ENCODE assay signal across 8 cellular contexts in the genomic region with DNA sequence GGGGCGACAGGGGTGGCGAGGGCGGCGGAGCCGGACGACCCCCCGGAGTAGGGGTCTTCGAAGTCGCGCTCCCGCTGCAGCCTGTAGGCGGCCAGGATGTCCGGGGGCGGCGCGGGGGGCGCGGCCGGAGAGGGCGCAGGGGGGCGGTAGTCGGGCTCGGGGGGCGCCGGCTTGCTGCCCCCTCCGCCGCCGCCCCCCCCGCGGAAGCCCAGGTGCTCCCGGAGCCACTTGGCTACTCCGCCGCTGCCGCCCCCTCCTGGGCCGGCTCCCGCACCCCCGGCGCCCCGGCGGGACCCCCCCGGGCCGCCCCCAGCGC. TPM values are rescaled to one million over a fixed set of nuclear protein-coding genes. Genes with fewer than 3 reads are reported as not detected.
DNase-seq lines count a peak whose midpoint lies in the region; ATAC-seq, FAIRE-seq and TF ChIP-seq lines count a peak whose summit lies in the region.
"Had no signal": no experiment of that assay in that cellular context is flagged by ENCODE, and none has a peak within 500 bp of the region (broad histone marks: within the 10 kb centered on the region; RNA-seq: fewer than 3 reads in every experiment).

No MANE protein-coding gene starts in this region.

- H3K36me3 Mint-ChIP-seq in T-helper 2 cell treated with Interferon-gamma antibody and Interleukin-4, amounts not matched to agents 5 μg/mL and 100 μg/mL, for 36 hours (ENCODE audit: low read depth), result no peaks in the 10 kb centered on the region
- H3K36me3 Mint-ChIP-seq: activated CD4-positive, alpha-beta memory T cell treated with anti-CD3 and anti-CD28 coated beads for 36 hours had no signal

- ATAC-seq in HG02852 (IDR thresholded peaks at IDR 0.05; ENCODE audit: unreplicated experiment) (peak; percentile 8), K562 (no peak)

- no TSS peak for BruUV-seq in K562 (replicated peaks; lab: Mats Ljungman, UMichigan)

- peaks cover 13% of the 10 kb centered on the region for H3K27me3 Mint-ChIP-seq in T-helper 2 cell treated with Interferon-gamma antibody and Interleukin-4, amounts not matched to agents 5 μg/mL and 100 μg/mL, for 36 hours (ENCODE audit: low read depth)
- H3K27me3 Mint-ChIP-seq: activated CD4-positive, alpha-beta memory T cell treated with anti-CD3 and anti-CD28 coated beads for 36 hours had no signal

- H3K4me1 Mint-ChIP-seq in T-helper 2 cell treated with Interferon-gamma antibody and Interleukin-4, amounts not matched to agents 5 μg/mL and 100 μg/mL, for 36 hours (ENCODE audit: low read depth), result peaks cover 7% of the 10 kb centered on the region

- H3K36me3 ChIP-seq in K562 (ENCODE audit: control insufficient read depth, insufficient read depth, low read length) (no peaks in the 10 kb centered on the region), thymus (ENCODE audit: control insufficient read depth, insufficient read depth) (no peaks in the 10 kb centered on the region)

- no peak for TF ChIP-seq RAD21 in K562 (CRISPR knock-in tag; conservative IDR thresholded peaks at IDR 0.05 in 1 of 2, IDR thresholded peaks at IDR 0.05 in 1 of 2)

- no CpG with 5 or more reads among the region's 43 CpGs for WGBS in K562 (ENCODE audit: insufficient coverage, low coverage, missing lambda C conversion rate)
- no CpG with 5 or more reads among the region's 43 CpGs for WGBS in lower leg skin, 2 donors
- WGBS in thymus, result under 1% methylated on average over 39 of the region's 43 CpGs

- H3K4me1 ChIP-seq in K562 (replicated peaks in 1 of 2; ENCODE audit: control insufficient read depth in 2 of 2, insufficient read depth in 2 of 2, low read length in 2 of 2), result peaks cover 9 to 16% of the 10 kb centered on the region in 2 experiments; a peak in 3 of 5 replicates
- H3K4me1 ChIP-seq in thymus (ENCODE audit: control insufficient read depth, insufficient read depth, low read length), result peaks cover 2% of the 10 kb centered on the region

- no peaks in the 10 kb centered on the region for H3K79me2 ChIP-seq in K562 (ENCODE audit: control insufficient read depth, insufficient read depth, low read length)

- no peak for TF ChIP-seq EP300 in K562 (IDR thresholded peaks at IDR 0.05; ENCODE audit: low read length)

- POLR2A ChIA-PET in K562 (lab: Yijun Ruan, JAX), result interaction anchor here (0.6 kb wide), 2 partner anchors 14 to 41 kb away, joined by 3 to 4 read pairs; no protein-coding TSS in a partner anchor

- no peaks in the 10 kb centered on the region for H3K9me3 Mint-ChIP-seq in T-helper 2 cell treated with Interferon-gamma antibody and Interleukin-4, amounts not matched to agents 5 μg/mL and 100 μg/mL, for 36 hours
- H3K9me3 Mint-ChIP-seq: activated CD4-positive, alpha-beta memory T cell treated with anti-CD3 and anti-CD28 coated beads for 36 hours had no signal

- no peaks in the 10 kb centered on the region for H4K20me1 ChIP-seq in K562 (replicated peaks; ENCODE audit: control insufficient read depth, insufficient read depth, low read length)

- DNase-seq in K562 (ENCODE audit: extremely low read depth in 1 of 4, low spot score in 3 of 4) (no peak), lower leg skin (ENCODE audit: low spot score in 2 of 2) (no peak), 8988T (no peak), HK-2 (ENCODE audit: unreplicated experiment) (no peak)
- no peak for DNase-seq in T-helper 2 cell treated with Interferon-gamma antibody and Interleukin-4, amounts not matched to agents 5 μg/mL and 100 μg/mL, for 36 hours (ENCODE audit: low spot score)

- H3K27ac ChIP-seq in K562 (ENCODE audit: extremely low read depth, low read depth, low read length) (no peak overlapping the region), thymus (ENCODE audit: low read depth) (peak overlapping the region; percentile 64)

- CTCF ChIA-PET in K562 (lab: Yijun Ruan, JAX; ENCODE audit: low intra/inter-chr PET ratio), result no interaction called here

- H3K27ac Mint-ChIP-seq in T-helper 2 cell treated with Interferon-gamma antibody and Interleukin-4, amounts not matched to agents 5 μg/mL and 100 μg/mL, for 36 hours, result no peak overlapping the region

- no peaks in the 10 kb centered on the region for H3K27me3 ChIP-seq in K562 (ENCODE audit: control insufficient read depth in 2 of 2, insufficient read depth in 2 of 2, low read length in 2 of 2)
- peaks cover 6% of the 10 kb centered on the region for H3K27me3 ChIP-seq in thymus (ENCODE audit: control insufficient read depth, insufficient read depth)

- peak overlapping the region in 1 of 2 experiments; percentile 68; a peak in 2 of 4 replicates for H3K9ac ChIP-seq in K562 (ENCODE audit: insufficient read depth in 1 of 2, low read depth in 2 of 2, low read length in 2 of 2)

- no peak for TF ChIP-seq CTCF in K562 (IDR thresholded peaks at IDR 0.05 in 2 of 3, conservative IDR thresholded peaks at IDR 0.05 in 1 of 3; ENCODE audit: insufficient read depth in 2 of 3, low read depth in 1 of 3, low read length in 3 of 3)
- TF ChIP-seq CTCF in lower leg skin (IDR thresholded peaks at IDR 0.05), result no peak

- H3K4me3 Mint-ChIP-seq in T-helper 2 cell treated with Interferon-gamma antibody and Interleukin-4, amounts not matched to agents 5 μg/mL and 100 μg/mL, for 36 hours, result no peak overlapping the region

- H3K4me3 ChIP-seq in K562 (peak overlapping the region; percentile 47), lower leg skin (ENCODE audit: low read depth, poor library complexity, severe bottlenecking) (peak overlapping the region; percentile 37), thymus (ENCODE audit: low read length) (peak overlapping the region; percentile 78)

- H2AFZ ChIP-seq in K562 (ENCODE audit: low read depth, low read length), result no peak overlapping the region

- FAIRE-seq in K562 (lab: Jason Lieb, UNC), result no peak

- intact Hi-C loops in K562 (cut with micrococcal nuclease) (no loop called here), lower leg skin (cut with DNase I; ENCODE audit: low total_unique reads) (no loop called here)

- H3K9me1 ChIP-seq in K562 (ENCODE audit: control insufficient read depth, insufficient read depth, low read length), result no peaks in the 10 kb centered on the region

- in situ Hi-C loops in K562 (cut with MboI), result loop anchor here (25.0 kb wide), 1 partner anchor 425 kb away; no protein-coding TSS in a partner anchor

- no peak for TF ChIP-seq POLR2A in K562 (conservative IDR thresholded peaks at IDR 0.05)
- TF ChIP-seq POLR2A in lower leg skin (IDR thresholded peaks at IDR 0.05), result no peak

- no peaks in the 10 kb centered on the region for H3K9me3 ChIP-seq in K562 (replicated peaks; ENCODE audit: control insufficient read depth, insufficient read depth, low read depth, low read length)
- no peaks in the 10 kb centered on the region for H3K9me3 ChIP-seq in thymus (ENCODE audit: control insufficient read depth)

- peak overlapping the region; percentile 92; the same call in 1 of the 2 replicates for H3K4me2 ChIP-seq in K562 (ENCODE audit: insufficient read depth, low read length)

RNA-seq across cellular contexts. Expression of gene SHF, which starts 0.2 kb away (rescaled TPM):
- total RNA-seq in K562 (2011; cell fraction: chromatin; rRNA removed; ENCODE audit: low replicate concordance), result 3.0 and 6.7 TPM in 2 replicates
- total RNA-seq in K562 (2011; cell fraction: nucleolus; rRNA removed), result 1.7 and 5.3 TPM in 2 replicates
- total RNA-seq in K562 (2011; cell fraction: nucleoplasm; rRNA removed), result 2.5 and 6.9 TPM in 2 replicates
- total RNA-seq in K562 (2014; rRNA removed), result 0.54 and 1.1 TPM in 2 replicates
- 0.51 and 0.80 TPM in 2 replicates for total RNA-seq in K562 (2014; rRNA removed; fragmentation: Illumina TruSeq; extraction: Trizol)
- total RNA-seq in K562 (2015; rRNA removed; fragmentation: Illumina TruSeq; extraction: Trizol), result 0.62 and 0.68 TPM in 2 replicates
- total RNA-seq in K562 (2021), result 1.3 and 1.4 TPM in 2 replicates
- polyA plus RNA-seq in K562 (2011; rRNA removed), result 0.74 and 2.2 TPM in 2 replicates
- 0.65 and 2.4 TPM in 2 replicates for polyA plus RNA-seq in K562 (2011; cell fraction: cytosol; rRNA removed)
- 1.4 and 4.0 TPM in 2 replicates for polyA plus RNA-seq in K562 (2011; cell fraction: nucleus; rRNA removed)
- polyA plus RNA-seq in K562 (2012), result 1.2 and 1.5 TPM in 2 replicates
- 0.95 and 1.2 TPM in 2 replicates for polyA plus RNA-seq in K562 (2014; fragmentation: Illumina TruSeq; extraction: Trizol)
- polyA plus RNA-seq in K562 (2014; fragmentation: Nextera tagmentation; extraction: Ambion mirVana), result not detected
- 0.66 and 0.85 TPM in 2 replicates for polyA plus RNA-seq in K562 (2014; rRNA removed)
- 0.36 and 2.0 TPM in 2 replicates for polyA minus RNA-seq in K562 (2011; rRNA and poly(A)+ RNA removed)
- 1.5 and 2.7 TPM in 2 replicates for polyA minus RNA-seq in K562 (2011; cell fraction: cytosol; rRNA and poly(A)+ RNA removed)
- polyA minus RNA-seq in K562 (2011; cell fraction: nucleus; rRNA and poly(A)+ RNA removed), result 3.0 and 4.2 TPM in 2 replicates
- 10 to 100 TPM in 2 of 4 donors, 1 to 10 TPM in 2; 6.0 to 19.4 (median 13.0) TPM for total RNA-seq in lower leg skin
- 5.7 TPM for polyA plus RNA-seq in thymus

RNA-seq across cellular contexts. Expression of gene DUOX1, which starts 57.7 kb away (rescaled TPM):
- total RNA-seq in K562 (2011; cell fraction: chromatin; rRNA removed; ENCODE audit: low replicate concordance), result 1.0 TPM in 1 of 2 replicates, not detected in the other
- total RNA-seq in K562 (2011; cell fraction: nucleolus; rRNA removed), result 0.39 and 0.50 TPM in 2 replicates
- total RNA-seq in K562 (2011; cell fraction: nucleoplasm; rRNA removed), result 0.38 TPM in 1 of 2 replicates, not detected in the other
- total RNA-seq in K562 (2014; rRNA removed), result not detected in 2 replicates
- total RNA-seq in K562 (2014; rRNA removed; fragmentation: Illumina TruSeq; extraction: Trizol), result not detected in 2 replicates
- total RNA-seq in K562 (2015; rRNA removed; fragmentation: Illumina TruSeq; extraction: Trizol), result not detected in 2 replicates
- 0.22 TPM in 2 replicates for total RNA-seq in K562 (2021)
- polyA plus RNA-seq in K562 (2011; rRNA removed), result 0.01 TPM in 1 of 2 replicates, not detected in the other
- 0.03 TPM in 1 of 2 replicates, not detected in the other for polyA plus RNA-seq in K562 (2011; cell fraction: cytosol; rRNA removed)
- 0.04 and 0.73 TPM in 2 replicates for polyA plus RNA-seq in K562 (2011; cell fraction: nucleus; rRNA removed)
- polyA plus RNA-seq in K562 (2012), result 0.29 and 0.79 TPM in 2 replicates
- not detected in 2 replicates for polyA plus RNA-seq in K562 (2014; fragmentation: Illumina TruSeq; extraction: Trizol)
- under 1 TPM in 1 of 2 experiments, not detected in 1; 0.01 TPM for polyA plus RNA-seq in K562 (2014; fragmentation: Nextera tagmentation; extraction: Ambion mirVana)
- polyA plus RNA-seq in K562 (2014; rRNA removed), result not detected in 2 replicates
- not detected in 2 replicates for polyA minus RNA-seq in K562 (2011; rRNA and poly(A)+ RNA removed)
- polyA minus RNA-seq in K562 (2011; cell fraction: cytosol; rRNA and poly(A)+ RNA removed), result not detected in 2 replicates
- not detected in 2 replicates for polyA minus RNA-seq in K562 (2011; cell fraction: nucleus; rRNA and poly(A)+ RNA removed)
- total RNA-seq in lower leg skin, result 100 to 1,000 TPM in 2 of 4 donors, 10 to 100 TPM in 2; 90.1 to 162 (median 114) TPM
- polyA plus RNA-seq in thymus, result 4.3 TPM

RNA-seq across cellular contexts. Expression of gene DUOXA1, which starts 57.9 kb away (rescaled TPM):
- 0.19 and 2.7 TPM in 2 replicates for total RNA-seq in K562 (2011; cell fraction: chromatin; rRNA removed; ENCODE audit: low replicate concordance)
- 0.26 and 1.8 TPM in 2 replicates for total RNA-seq in K562 (2011; cell fraction: nucleolus; rRNA removed)
- total RNA-seq in K562 (2011; cell fraction: nucleoplasm; rRNA removed), result 0.29 and 0.38 TPM in 2 replicates
- total RNA-seq in K562 (2014; rRNA removed) (not detected in 2 replicates), K562 (2014; rRNA removed; fragmentation: Illumina TruSeq; extraction: Trizol) (not detected in 2 replicates), K562 (2015; rRNA removed; fragmentation: Illumina TruSeq; extraction: Trizol) (not detected in 2 replicates), K562 (2021) (0.24 TPM in 1 of 2 replicates, not detected in the other), lower leg skin (100 to 1,000 TPM in 2 of 4 donors, 10 to 100 TPM in 2; 58.1 to 112 (median 99.0) TPM)
- polyA plus RNA-seq in K562 (2011; rRNA removed) (0.17 TPM in 1 of 2 replicates, not detected in the other), K562 (2014; fragmentation: Illumina TruSeq; extraction: Trizol) (not detected in 2 replicates), K562 (2014; fragmentation: Nextera tagmentation; extraction: Ambion mirVana) (not detected), K562 (2014; rRNA removed) (0.74 TPM in 1 of 2 replicates, not detected in the other), thymus (4.8 TPM)
- 0.12 TPM in 1 of 2 replicates, not detected in the other for polyA plus RNA-seq in K562 (2011; cell fraction: cytosol; rRNA removed)
- polyA plus RNA-seq in K562 (2011; cell fraction: nucleus; rRNA removed), result 0.28 and 1.5 TPM in 2 replicates
- 0.14 TPM in 1 of 2 replicates, not detected in the other for polyA plus RNA-seq in K562 (2012)
- polyA minus RNA-seq in K562 (2011; rRNA and poly(A)+ RNA removed), result 0.18 TPM in 1 of 2 replicates, not detected in the other
- not detected in 2 replicates for polyA minus RNA-seq in K562 (2011; cell fraction: cytosol; rRNA and poly(A)+ RNA removed)
- 0.40 TPM in 1 of 2 replicates, not detected in the other for polyA minus RNA-seq in K562 (2011; cell fraction: nucleus; rRNA and poly(A)+ RNA removed)

Comparison
In these comparisons a context has a peak if more than half of its experiments do, and no peak if none do; other contexts are left out.
1. RNA of gene DUOX1, which starts 57.7 kb away (total RNA-seq): 90.1 to 162 TPM in lower leg skin; 0.22 to 1.0 TPM in K562; every median in the first group is over 10 times any median in the second.
2. RNA of gene DUOXA1, which starts 57.9 kb away (total RNA-seq): 58.1 to 112 TPM in lower leg skin; 0.19 to 2.7 TPM in K562; every median in the first group is over 10 times any median in the second.
3. Peak in every context shown above with its lines, with median percentiles within 50 percentile points of each other: H3K4me3 ChIP-seq.